ENCODE assay signal across 12 cellular contexts in the genomic region with DNA sequence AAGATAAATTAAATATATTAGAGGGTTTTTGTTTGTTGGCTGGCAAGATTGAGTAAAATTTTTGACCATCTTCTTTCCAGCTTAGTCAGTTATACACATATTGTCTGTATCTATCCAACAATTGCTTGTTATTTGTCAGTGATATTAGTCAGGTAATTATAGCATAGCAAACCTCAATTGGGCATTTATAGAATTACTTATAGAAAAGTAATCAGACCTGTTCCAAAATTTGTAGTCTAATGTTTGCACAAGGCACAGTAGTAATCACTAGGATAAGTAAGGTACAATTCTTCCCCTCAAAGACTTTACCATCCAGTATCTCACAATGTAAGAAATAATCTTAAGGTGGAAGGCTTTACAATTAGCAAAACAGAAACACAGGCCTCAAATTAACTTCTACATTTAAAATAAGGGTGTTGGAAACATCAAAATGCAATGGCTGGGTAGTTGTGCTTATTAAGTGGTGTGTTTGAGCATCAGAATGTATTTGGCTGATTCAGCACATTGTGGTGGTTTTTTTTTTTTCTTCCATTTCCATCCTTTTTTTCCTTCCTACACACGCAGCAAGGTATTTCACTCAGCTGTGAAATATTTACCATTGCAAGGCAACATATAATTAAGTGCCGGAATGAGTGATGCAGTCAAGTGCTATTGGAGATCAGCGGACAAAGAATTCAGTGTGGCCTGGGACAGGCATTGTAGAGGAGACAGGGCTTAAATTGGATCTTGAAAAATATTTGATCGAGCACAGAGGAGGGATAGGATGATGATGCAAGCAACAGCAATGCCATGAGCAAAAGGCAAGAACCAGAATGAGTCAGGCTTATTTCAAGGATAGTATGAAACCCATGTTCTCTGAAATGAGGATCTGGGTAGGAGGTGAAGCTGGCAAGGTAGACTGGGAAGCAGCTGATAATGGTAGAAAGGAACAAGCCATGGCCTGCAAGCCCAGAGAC.
DNase-seq lines count a peak whose midpoint lies in the region; ATAC-seq, FAIRE-seq and TF ChIP-seq lines count a peak whose summit lies in the region.
"Had no signal": no experiment of that assay in that cellular context is flagged by ENCODE, and none has a peak within 500 bp of the region (broad histone marks: within the 10 kb centered on the region; RNA-seq: fewer than 3 reads in every experiment).

No MANE protein-coding gene starts in this region.

- H3K79me2 ChIP-seq in SK-N-SH (ENCODE audit: insufficient read depth) = peaks cover 31% of the 10 kb centered on the region

- peak overlapping the region; percentile 46 for H3K4me2 ChIP-seq in SK-N-SH

- peaks cover 50% of the 10 kb centered on the region for H3F3A ChIP-seq in SK-N-SH (replicated peaks; ENCODE audit: insufficient read depth)

- H3K36me3 ChIP-seq in SK-N-SH (replicated peaks in 1 of 2; ENCODE audit: control insufficient read depth in 1 of 2, insufficient read depth in 2 of 2, low read length in 1 of 2) = no peaks in the 10 kb centered on the region
- H3K36me3 ChIP-seq in pancreas = no peaks in the 10 kb centered on the region

- H3K4me3 ChIP-seq in SK-N-SH (ENCODE audit: low read depth in 2 of 2, low read length in 1 of 2) (no peak overlapping the region), skin epidermis (no peak overlapping the region), pancreas (no peak overlapping the region)

- 0 out of 2 replicates have a peak overlapping the region, but pooled peaks have one; percentile 23 for H2AFZ ChIP-seq in SK-N-SH (ENCODE audit: low read depth)

- intact Hi-C loops in pancreas (cut with DNase I) = no loop called here

- H3K27me3 ChIP-seq in SK-N-SH (ENCODE audit: insufficient read depth) (no peaks in the 10 kb centered on the region), pancreas (no peaks in the 10 kb centered on the region)

- 60% methylated on average over 4 of the region's 4 CpGs for WGBS in SK-N-SH (ENCODE audit: low lambda C conversion rate)
- 76 to 87% methylated on average over 4 of the region's 4 CpGs for WGBS in pancreas, 2 donors

- H3K9me3 ChIP-seq in SK-N-SH (no peaks in the 10 kb centered on the region), pancreas (no peaks in the 10 kb centered on the region)

- peaks cover 0 to 34% of the 10 kb centered on the region in 2 experiments; a peak in 3 of 4 replicates for H3K4me1 ChIP-seq in SK-N-SH (ENCODE audit: control insufficient read depth in 1 of 2, insufficient read depth in 2 of 2, low read depth in 1 of 2, low read length in 1 of 2)
- no peaks in the 10 kb centered on the region for H3K4me1 ChIP-seq in pancreas

- TF ChIP-seq POLR2A in H54 (IDR thresholded peaks at IDR 0.05; ENCODE audit: low read depth, low read length) = no peak

- no peaks in the 10 kb centered on the region for H4K20me1 ChIP-seq in SK-N-SH (ENCODE audit: insufficient read depth)

- CTCF ChIA-PET in SK-N-SH (lab: Yijun Ruan, JAX) = interaction anchor here (1.0 kb wide), 1 partner anchor 13 kb away, joined by 4 read pairs; no protein-coding TSS in a partner anchor

- POLR2A ChIA-PET in SK-N-SH (lab: Yijun Ruan, JAX) = no interaction called here

- no peak; a peak in 1 of 4 replicates for TF ChIP-seq EP300 in SK-N-SH (IDR thresholded peaks at IDR 0.05; ENCODE audit: borderline replicate concordance in 1 of 2, low read depth in 1 of 2, low read length in 1 of 2)

- ATAC-seq in HG03378 (IDR thresholded peaks at IDR 0.05; ENCODE audit: unreplicated experiment) (no peak), pancreas (no peak), HG03135 (IDR thresholded peaks at IDR 0.05; ENCODE audit: unreplicated experiment) (no peak)
- ATAC-seq: left colon had no signal

- FAIRE-seq in H54 (lab: Jason Lieb, UNC) = peak; percentile 98
- FAIRE-seq in pancreas (lab: Jason Lieb, UNC) = no peak

- peak overlapping the region; percentile 46 for H3K9ac ChIP-seq in SK-N-SH

- TF ChIP-seq CTCF in SK-N-SH (IDR thresholded peaks at IDR 0.05) = no peak
- no peak for TF ChIP-seq CTCF in pancreas (IDR thresholded peaks at IDR 0.05)

- DNase-seq in H54 (ENCODE audit: insufficient read length, low spot score) (peak; percentile 50), SK-N-SH (no peak), fibroblast of the conjunctiva (ENCODE audit: low read depth) (peak; percentile 89), pancreas (no peak)
- DNase-seq: aorta; left colon; NCI-H146; stimulated activated CD4-positive, alpha-beta T cell treated with anti-CD3 and anti-CD28 coated beads, Interleukin-1b, Interleukin-23, amount 100 ng/mL, for 48 hours had no signal

- no peaks in the 10 kb centered on the region for H3K9me2 ChIP-seq in SK-N-SH

- H3K27ac ChIP-seq in SK-N-SH (ENCODE audit: low read depth in 2 of 2, low read length in 1 of 2) (peak overlapping the region; percentile 53 to 94), skin epidermis (peak overlapping the region in 15 of 21 experiments; percentile 3 to 62 (median 53)), pancreas (no peak overlapping the region)
- H3K27ac ChIP-seq: VCaP had no signal

- TF ChIP-seq RAD21 in SK-N-SH (IDR thresholded peaks at IDR 0.05; ENCODE audit: low read length) = no peak

TF ChIP-seq in SK-N-SH, 30 proteins besides CTCF, POLR2A, EP300 and RAD21:
- TF ChIP-seq FOXJ3 (CRISPR knock-in tag; IDR thresholded peaks at IDR 0.05) = no peak
- TF ChIP-seq POLR2AphosphoS5 (IDR thresholded peaks at IDR 0.05; ENCODE audit: low read depth, low read length) = peak; percentile 36; the same call in 1 of the 2 replicates
- TF ChIP-seq NFIC (IDR thresholded peaks at IDR 0.05; ENCODE audit: borderline replicate concordance) = no peak
- TF ChIP-seq, protein P1, sequence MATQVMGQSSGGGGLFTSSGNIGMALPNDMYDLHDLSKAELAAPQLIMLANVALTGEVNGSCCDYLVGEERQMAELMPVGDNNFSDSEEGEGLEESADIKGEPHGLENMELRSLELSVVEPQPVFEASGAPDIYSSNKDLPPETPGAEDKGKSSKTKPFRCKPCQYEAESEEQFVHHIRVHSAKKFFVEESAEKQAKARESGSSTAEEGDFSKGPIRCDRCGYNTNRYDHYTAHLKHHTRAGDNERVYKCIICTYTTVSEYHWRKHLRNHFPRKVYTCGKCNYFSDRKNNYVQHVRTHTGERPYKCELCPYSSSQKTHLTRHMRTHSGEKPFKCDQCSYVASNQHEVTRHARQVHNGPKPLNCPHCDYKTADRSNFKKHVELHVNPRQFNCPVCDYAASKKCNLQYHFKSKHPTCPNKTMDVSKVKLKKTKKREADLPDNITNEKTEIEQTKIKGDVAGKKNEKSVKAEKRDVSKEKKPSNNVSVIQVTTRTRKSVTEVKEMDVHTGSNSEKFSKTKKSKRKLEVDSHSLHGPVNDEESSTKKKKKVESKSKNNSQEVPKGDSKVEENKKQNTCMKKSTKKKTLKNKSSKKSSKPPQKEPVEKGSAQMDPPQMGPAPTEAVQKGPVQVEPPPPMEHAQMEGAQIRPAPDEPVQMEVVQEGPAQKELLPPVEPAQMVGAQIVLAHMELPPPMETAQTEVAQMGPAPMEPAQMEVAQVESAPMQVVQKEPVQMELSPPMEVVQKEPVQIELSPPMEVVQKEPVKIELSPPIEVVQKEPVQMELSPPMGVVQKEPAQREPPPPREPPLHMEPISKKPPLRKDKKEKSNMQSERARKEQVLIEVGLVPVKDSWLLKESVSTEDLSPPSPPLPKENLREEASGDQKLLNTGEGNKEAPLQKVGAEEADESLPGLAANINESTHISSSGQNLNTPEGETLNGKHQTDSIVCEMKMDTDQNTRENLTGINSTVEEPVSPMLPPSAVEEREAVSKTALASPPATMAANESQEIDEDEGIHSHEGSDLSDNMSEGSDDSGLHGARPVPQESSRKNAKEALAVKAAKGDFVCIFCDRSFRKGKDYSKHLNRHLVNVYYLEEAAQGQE (IDR thresholded peaks at IDR 0.05; ENCODE audit: low read depth, low read length) = no peak
- TF ChIP-seq MEF2A (IDR thresholded peaks at IDR 0.05; ENCODE audit: borderline replicate concordance, low read depth) = no peak
- no peak for TF ChIP-seq GABPA (IDR thresholded peaks at IDR 0.05; ENCODE audit: low read depth)
- no peak for TF ChIP-seq CHD2 (IDR thresholded peaks at IDR 0.05; ENCODE audit: low read length, partially characterized antibody)
- TF ChIP-seq EZH2phosphoT487 (IDR thresholded peaks at IDR 0.05; ENCODE audit: borderline replicate concordance, low read depth) = no peak
- peak; percentile 47; the same call in 1 of the 2 replicates for TF ChIP-seq FOSL2 (IDR thresholded peaks at IDR 0.05; ENCODE audit: borderline replicate concordance, low read depth)
- TF ChIP-seq GATA2 (CRISPR knock-in tag; IDR thresholded peaks at IDR 0.05) = no peak
- TF ChIP-seq TEAD4 (IDR thresholded peaks at IDR 0.05; ENCODE audit: borderline replicate concordance, insufficient read depth) = 0 out of 2 replicates have a peak, but pooled peaks have one; percentile 38
- TF ChIP-seq, protein P2, sequence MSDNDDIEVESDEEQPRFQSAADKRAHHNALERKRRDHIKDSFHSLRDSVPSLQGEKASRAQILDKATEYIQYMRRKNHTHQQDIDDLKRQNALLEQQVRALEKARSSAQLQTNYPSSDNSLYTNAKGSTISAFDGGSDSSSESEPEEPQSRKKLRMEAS (IDR thresholded peaks at IDR 0.05; ENCODE audit: low read depth) = peak; percentile 39; the same call in 1 of the 2 replicates
- TF ChIP-seq TCF12 (IDR thresholded peaks at IDR 0.05) = peak; percentile 49; the same call in 1 of the 2 replicates

Comparison
In these comparisons a context has a peak if more than half of its experiments do, and no peak if none do; other contexts are left out.
1. DNase-seq: peak in H54 (single experiment) and fibroblast of the conjunctiva (single experiment); none in SK-N-SH (single experiment) and pancreas (0 of 6).
2. H3K27ac ChIP-seq: peak in SK-N-SH (2 of 2) and skin epidermis (15 of 21); none in pancreas (0 of 4).